Comparison of ENCODE assay signal across 1 cellular context in genomic region chr19:1281270-1281894, GRCh38.
TF ChIP-seq lines count a peak whose summit lies in the region.

No MANE protein-coding gene starts in this region.

TF ChIP-seq in IMR-90, 13 proteins besides CTCF, POLR2A, EP300 and RAD21:
- TF ChIP-seq ELK1 (IDR thresholded peaks at IDR 0.05; ENCODE audit: borderline replicate concordance, low read depth, low read length) (no peak), RCOR1 (IDR thresholded peaks at IDR 0.05; ENCODE audit: insufficient replicate concordance, low read length) (no peak), NFE2L2 (IDR thresholded peaks at IDR 0.05; ENCODE audit: low read depth, low read length) (no peak), CHD1 (IDR thresholded peaks at IDR 0.05; ENCODE audit: low read depth, low read length) (no peak), SMC3 (IDR thresholded peaks at IDR 0.05; ENCODE audit: low read depth, low read length) (no peak), MAZ (IDR thresholded peaks at IDR 0.05; ENCODE audit: borderline replicate concordance, low read depth, low read length) (no peak)
